In the genomic region with DNA sequence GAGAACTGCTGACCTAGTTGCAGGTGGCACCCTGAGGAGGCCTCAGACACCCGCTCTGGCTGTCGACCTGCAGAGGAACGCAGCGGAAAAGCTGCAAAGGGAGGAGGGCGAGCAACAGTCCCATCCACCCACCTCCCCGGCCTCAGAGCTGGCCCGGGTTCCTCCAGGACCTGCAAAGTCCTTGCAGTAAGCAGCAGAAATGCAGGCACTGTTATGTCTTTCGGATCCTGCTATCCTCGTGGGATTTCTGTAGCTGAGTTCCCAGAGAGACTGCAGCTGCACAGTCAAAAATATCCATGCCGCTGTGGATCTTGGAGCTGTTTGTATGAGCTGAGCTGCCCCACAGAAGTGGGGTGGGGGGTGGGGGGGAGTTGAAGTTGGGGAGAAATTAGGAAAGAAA, we compare ENCODE assay signal across 17 cellular contexts.
"Had no signal": no experiment of that assay in that cellular context is flagged by ENCODE, and none has a peak within 500 bp of the region (broad histone marks: within the 10 kb centered on the region; RNA-seq: fewer than 3 reads in every experiment).

No MANE protein-coding gene starts in this region.

- FAIRE-seq: astrocyte, colon, TTC549 had no signal

- DNase-seq: activated CD4-positive, alpha-beta T cell treated with anti-CD3 and anti-CD28 coated beads for 36 hours; activated CD4-positive, alpha-beta T cell treated with anti-CD3 and anti-CD28 coated beads, Interleukin-2, amount 50 U/mL, for 48 hours; activated gamma-delta T cell; endodermal cell; foreskin keratinocyte; glutamatergic neuron; mesendoderm; psoas muscle; right lobe of liver; stimulated activated naive B cell treated with anti-CD40 and anti-IgM and Interleukin-4, amounts not matched to agents 10 μg/mL and 1 μg/mL and 100 μg/mL, for 72 hours; upper lobe of right lung had no signal

- H3K4me3 ChIP-seq: psoas muscle, right lobe of liver, SK-N-MC, thoracic aorta, upper lobe of right lung had no signal

- H3K4me1 ChIP-seq: foreskin keratinocyte, psoas muscle, right lobe of liver, upper lobe of right lung had no signal

- H3K27me3 ChIP-seq: right lobe of liver, upper lobe of right lung had no signal

- H3K27ac ChIP-seq: epithelial cell of prostate, foreskin keratinocyte, psoas muscle, right lobe of liver, SK-N-MC, thoracic aorta, upper lobe of right lung had no signal

- H3K9me3 ChIP-seq: psoas muscle, right lobe of liver, thoracic aorta, upper lobe of right lung had no signal

- H3K36me3 ChIP-seq: right lobe of liver, thoracic aorta, upper lobe of right lung had no signal
